Comparison of ENCODE assay signal across 1 cellular context in the genomic region with DNA sequence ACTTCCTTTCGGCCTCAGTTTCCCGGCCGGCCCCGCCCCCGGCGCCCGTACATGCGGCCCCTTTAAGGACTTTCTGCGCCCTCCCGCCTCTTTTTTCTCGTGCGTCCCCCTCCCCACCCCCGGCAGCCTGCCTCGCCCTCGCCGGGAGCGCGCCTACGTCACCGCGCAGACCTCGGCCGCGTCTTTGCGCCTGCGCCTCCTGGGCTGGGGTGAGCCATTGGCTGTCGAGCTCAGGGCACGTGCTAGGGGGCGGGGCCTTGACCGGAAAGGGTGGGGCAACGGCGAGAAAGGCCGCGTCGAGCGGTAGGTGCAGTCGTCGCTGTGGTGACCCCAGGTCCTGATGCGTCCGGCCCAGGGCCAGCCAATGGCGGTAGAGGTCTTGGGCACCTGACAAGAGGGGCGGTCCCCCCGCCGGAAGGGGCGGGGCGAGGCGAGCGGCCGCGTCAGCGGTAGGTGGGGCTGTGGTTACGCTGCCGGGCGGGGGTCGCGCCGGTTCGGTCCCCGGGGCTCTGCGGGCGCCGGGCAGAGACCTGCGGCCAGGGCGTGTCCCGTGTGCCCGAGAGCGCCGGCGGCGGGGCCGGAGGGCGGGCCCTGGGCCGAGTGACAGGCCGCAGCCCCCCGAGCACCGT.
TF ChIP-seq lines count a peak whose summit lies in the region.

A gene with protein sequence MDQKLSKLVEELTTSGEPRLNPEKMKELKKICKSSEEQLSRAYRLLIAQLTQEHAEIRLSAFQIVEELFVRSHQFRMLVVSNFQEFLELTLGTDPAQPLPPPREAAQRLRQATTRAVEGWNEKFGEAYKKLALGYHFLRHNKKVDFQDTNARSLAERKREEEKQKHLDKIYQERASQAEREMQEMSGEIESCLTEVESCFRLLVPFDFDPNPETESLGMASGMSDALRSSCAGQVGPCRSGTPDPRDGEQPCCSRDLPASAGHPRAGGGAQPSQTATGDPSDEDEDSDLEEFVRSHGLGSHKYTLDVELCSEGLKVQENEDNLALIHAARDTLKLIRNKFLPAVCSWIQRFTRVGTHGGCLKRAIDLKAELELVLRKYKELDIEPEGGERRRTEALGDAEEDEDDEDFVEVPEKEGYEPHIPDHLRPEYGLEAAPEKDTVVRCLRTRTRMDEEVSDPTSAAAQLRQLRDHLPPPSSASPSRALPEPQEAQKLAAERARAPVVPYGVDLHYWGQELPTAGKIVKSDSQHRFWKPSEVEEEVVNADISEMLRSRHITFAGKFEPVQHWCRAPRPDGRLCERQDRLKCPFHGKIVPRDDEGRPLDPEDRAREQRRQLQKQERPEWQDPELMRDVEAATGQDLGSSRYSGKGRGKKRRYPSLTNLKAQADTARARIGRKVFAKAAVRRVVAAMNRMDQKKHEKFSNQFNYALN (plus strand): TSS at position 428 of the 629 bp plus-strand sequence. CDS start 884 bp downstream, outside the sequence.

TF ChIP-seq in SK-N-SH, 30 proteins besides CTCF, POLR2A, EP300 and RAD21 (continued from another document):
- no peak; the same call in 1 of the 2 replicates for TF ChIP-seq PBX3 (IDR thresholded peaks at IDR 0.05)
- TF ChIP-seq, protein P1, sequence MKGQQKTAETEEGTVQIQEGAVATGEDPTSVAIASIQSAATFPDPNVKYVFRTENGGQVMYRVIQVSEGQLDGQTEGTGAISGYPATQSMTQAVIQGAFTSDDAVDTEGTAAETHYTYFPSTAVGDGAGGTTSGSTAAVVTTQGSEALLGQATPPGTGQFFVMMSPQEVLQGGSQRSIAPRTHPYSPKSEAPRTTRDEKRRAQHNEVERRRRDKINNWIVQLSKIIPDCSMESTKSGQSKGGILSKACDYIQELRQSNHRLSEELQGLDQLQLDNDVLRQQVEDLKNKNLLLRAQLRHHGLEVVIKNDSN (IDR thresholded peaks at IDR 0.05; ENCODE audit: borderline replicate concordance, low read depth): peak; percentile 98
- peak; percentile 49 for TF ChIP-seq CHD2 (IDR thresholded peaks at IDR 0.05; ENCODE audit: low read length, partially characterized antibody)
- TF ChIP-seq RFX5 (IDR thresholded peaks at IDR 0.05; ENCODE audit: low read length): no peak
- no peak for TF ChIP-seq MEF2A (IDR thresholded peaks at IDR 0.05; ENCODE audit: borderline replicate concordance, low read depth)
- TF ChIP-seq NRF1 (IDR thresholded peaks at IDR 0.05; ENCODE audit: low read depth, low read length): peak; percentile 88
- peak; percentile 23; the same call in 1 of the 2 replicates for TF ChIP-seq RCOR1 (IDR thresholded peaks at IDR 0.05; ENCODE audit: low read length)
- TF ChIP-seq GATA2 (CRISPR knock-in tag; IDR thresholded peaks at IDR 0.05): no peak
- no peak for TF ChIP-seq YY1 (IDR thresholded peaks at IDR 0.05; ENCODE audit: low read depth)
